In genomic region chr1:19644761-19645543, GRCh38 we compare ENCODE assay signal across 1 cellular context.
TF ChIP-seq lines count a peak whose summit lies in the region.

No MANE protein-coding gene starts in this region.

TF ChIP-seq in WTC11, 78 proteins besides CTCF, POLR2A, EP300 and RAD21 (continued from another document):
- TF ChIP-seq ATF6 (CRISPR knock-in tag; IDR thresholded peaks at IDR 0.05) = no peak
- no peak for TF ChIP-seq TEAD1 (CRISPR knock-in tag; IDR thresholded peaks at IDR 0.05)
- TF ChIP-seq SP1 (CRISPR knock-in tag; conservative IDR thresholded peaks at IDR 0.05) = no peak
- TF ChIP-seq TCF7 (CRISPR knock-in tag; IDR thresholded peaks at IDR 0.05; ENCODE audit: low read depth) = no peak
- no peak for TF ChIP-seq ZBTB43 (CRISPR knock-in tag; IDR thresholded peaks at IDR 0.05)
- no peak for TF ChIP-seq ARID4B (CRISPR knock-in tag; IDR thresholded peaks at IDR 0.05; ENCODE audit: borderline replicate concordance)
